17 cellular contexts compared by ENCODE assay signal in genomic region chr5:24635217-24635616, GRCh38.
A peak's percentile ranks its signal among the peaks of the same experiment; 100 is the strongest.
DNase-seq lines count a peak whose midpoint lies in the region; ATAC-seq and TF ChIP-seq lines count a peak whose summit lies in the region.
"Had no signal": no experiment of that assay in that cellular context is flagged by ENCODE, and none has a peak within 500 bp of the region (broad histone marks: within the 10 kb centered on the region; RNA-seq: fewer than 3 reads in every experiment).

No MANE protein-coding gene starts in this region.

- no peak overlapping the region for H3K4me2 ChIP-seq in SU-DHL-6 (ENCODE audit: low read depth, low read length, poor library complexity, severe bottlenecking)
- H3K4me2 ChIP-seq: BLaER1 treated with 17β-estradiol and CSF1 and Interleukin-3, amounts not matched to agents 10 nM and 100 nM; GM23338 had no signal

- no peaks in the 10 kb centered on the region for H3K79me2 ChIP-seq in SU-DHL-6 (ENCODE audit: insufficient read depth, low read length)

- H3K9me3 ChIP-seq in SU-DHL-6 (ENCODE audit: insufficient read depth, low read length) (no peaks in the 10 kb centered on the region), endocrine pancreas (ENCODE audit: control insufficient read depth, low read length) (no peaks in the 10 kb centered on the region)
- H3K9me3 ChIP-seq: BLaER1 treated with 17β-estradiol and CSF1 and Interleukin-3, amounts not matched to agents 10 nM and 100 nM had no signal

- no peak overlapping the region for H3K4me3 Mint-ChIP-seq in effector memory CD8-positive, alpha-beta T cell
- H3K4me3 Mint-ChIP-seq: B cell; CD8-positive, alpha-beta T cell; GM23338; H9 had no signal

- peaks cover 0 to 3% of the 10 kb centered on the region in 2 donors for H3K9me3 Mint-ChIP-seq in effector memory CD8-positive, alpha-beta T cell
- H3K9me3 Mint-ChIP-seq: GM23338, H9 had no signal

- H3K27me3 Mint-ChIP-seq in effector memory CD8-positive, alpha-beta T cell: no peaks in the 10 kb centered on the region
- H3K27me3 Mint-ChIP-seq: B cell had no signal

- H3F3A ChIP-seq in SU-DHL-6 (ENCODE audit: insufficient read depth): no peaks in the 10 kb centered on the region

- no peaks in the 10 kb centered on the region for H3K4me1 Mint-ChIP-seq in effector memory CD8-positive, alpha-beta T cell (ENCODE audit: low read depth in 2 of 2)
- H3K4me1 Mint-ChIP-seq: B cell had no signal

- H3K36me3 ChIP-seq in SU-DHL-6 (ENCODE audit: low read length): no peaks in the 10 kb centered on the region
- no peaks in the 10 kb centered on the region for H3K36me3 ChIP-seq in endocrine pancreas (ENCODE audit: control insufficient read depth, insufficient read depth, low read length)
- H3K36me3 ChIP-seq: BLaER1 treated with 17β-estradiol and CSF1 and Interleukin-3, amounts not matched to agents 10 nM and 100 nM had no signal

- H3K27ac ChIP-seq in SU-DHL-6 (ENCODE audit: low read depth, low read length): no peak overlapping the region
- H3K27ac ChIP-seq: BLaER1 treated with 17β-estradiol and CSF1 and Interleukin-3, amounts not matched to agents 10 nM and 100 nM had no signal

- no peaks in the 10 kb centered on the region for H4K20me1 ChIP-seq in SU-DHL-6 (ENCODE audit: low read depth, low read length)
- H4K20me1 ChIP-seq: BLaER1 treated with 17β-estradiol and CSF1 and Interleukin-3, amounts not matched to agents 10 nM and 100 nM had no signal

- H2AFZ ChIP-seq in SU-DHL-6 (ENCODE audit: low read depth, low read length, severe bottlenecking): peak overlapping the region; percentile 61
- H2AFZ ChIP-seq: GM23338 had no signal

- DNase-seq in SHP77 treated with DMSO at 0.1 percent for 48 hours (lab: John Stamatoyannopoulos, UW): peak; percentile 50
- DNase-seq in SHP77 (lab: John Stamatoyannopoulos, UW): no peak
- DNase-seq in NCI-H1417 treated with DMSO at 0.1 percent for 48 hours (lab: John Stamatoyannopoulos, UW): no peak
- DNase-seq in Kasumi-1 (lab: John Stamatoyannopoulos, UW): no peak
- DNase-seq in effector memory CD8-positive, alpha-beta T cell: no peak
- DNase-seq: 8988T; Calu3; CD8-positive, alpha-beta T cell; DMS79 treated with DMSO at 0.1 percent for 48 hours; H9 had no signal

- no peak for ATAC-seq in HG03196 (IDR thresholded peaks at IDR 0.05; ENCODE audit: unreplicated experiment)
- no peak for ATAC-seq in effector memory CD8-positive, alpha-beta T cell (replicated peaks)
- ATAC-seq: CD8-positive, alpha-beta T cell; GM12878; GM23338 had no signal

- H3K4me3 ChIP-seq in SU-DHL-6 (ENCODE audit: insufficient read depth, low read length, poor library complexity, severe bottlenecking) (no peak overlapping the region), endocrine pancreas (ENCODE audit: control insufficient read depth, insufficient read depth, low read length) (peak overlapping the region; percentile 45)
- H3K4me3 ChIP-seq: BLaER1 treated with 17β-estradiol and CSF1 and Interleukin-3, amounts not matched to agents 10 nM and 100 nM; GM12878; GM23338 had no signal

- no peak overlapping the region for H3K27ac Mint-ChIP-seq in effector memory CD8-positive, alpha-beta T cell
- H3K27ac Mint-ChIP-seq: B cell; CD8-positive, alpha-beta T cell; GM23338; H9 had no signal

- no peaks in the 10 kb centered on the region for H3K9me2 ChIP-seq in SU-DHL-6 (replicated peaks; ENCODE audit: insufficient read depth, low read length)

- no peaks in the 10 kb centered on the region for H3K36me3 Mint-ChIP-seq in effector memory CD8-positive, alpha-beta T cell (ENCODE audit: insufficient read depth)
- H3K36me3 Mint-ChIP-seq: CD8-positive, alpha-beta T cell had no signal

- H3K4me1 ChIP-seq in endocrine pancreas (ENCODE audit: control insufficient read depth, insufficient read depth, low read length): peaks cover 34% of the 10 kb centered on the region
- H3K4me1 ChIP-seq: BLaER1 treated with 17β-estradiol and CSF1 and Interleukin-3, amounts not matched to agents 10 nM and 100 nM had no signal

- H3K27me3 ChIP-seq in SU-DHL-6 (ENCODE audit: low read length): no peaks in the 10 kb centered on the region
- H3K27me3 ChIP-seq in endocrine pancreas (ENCODE audit: control insufficient read depth, insufficient read depth, low read length): no peaks in the 10 kb centered on the region
- H3K27me3 ChIP-seq: BLaER1 treated with 17β-estradiol and CSF1 and Interleukin-3, amounts not matched to agents 10 nM and 100 nM had no signal

- H3K9ac ChIP-seq in SU-DHL-6 (ENCODE audit: low read length) (no peak overlapping the region), endocrine pancreas (ENCODE audit: control insufficient read depth, insufficient read depth, low read length) (no peak overlapping the region)
- H3K9ac ChIP-seq: BLaER1 treated with 17β-estradiol and CSF1 and Interleukin-3, amounts not matched to agents 10 nM and 100 nM had no signal

- no peak for TF ChIP-seq CTCF in SU-DHL-6 (IDR thresholded peaks at IDR 0.05; ENCODE audit: insufficient read depth, low read length, poor library complexity, severe bottlenecking)
